8 cellular contexts compared by ENCODE assay signal in the genomic region with DNA sequence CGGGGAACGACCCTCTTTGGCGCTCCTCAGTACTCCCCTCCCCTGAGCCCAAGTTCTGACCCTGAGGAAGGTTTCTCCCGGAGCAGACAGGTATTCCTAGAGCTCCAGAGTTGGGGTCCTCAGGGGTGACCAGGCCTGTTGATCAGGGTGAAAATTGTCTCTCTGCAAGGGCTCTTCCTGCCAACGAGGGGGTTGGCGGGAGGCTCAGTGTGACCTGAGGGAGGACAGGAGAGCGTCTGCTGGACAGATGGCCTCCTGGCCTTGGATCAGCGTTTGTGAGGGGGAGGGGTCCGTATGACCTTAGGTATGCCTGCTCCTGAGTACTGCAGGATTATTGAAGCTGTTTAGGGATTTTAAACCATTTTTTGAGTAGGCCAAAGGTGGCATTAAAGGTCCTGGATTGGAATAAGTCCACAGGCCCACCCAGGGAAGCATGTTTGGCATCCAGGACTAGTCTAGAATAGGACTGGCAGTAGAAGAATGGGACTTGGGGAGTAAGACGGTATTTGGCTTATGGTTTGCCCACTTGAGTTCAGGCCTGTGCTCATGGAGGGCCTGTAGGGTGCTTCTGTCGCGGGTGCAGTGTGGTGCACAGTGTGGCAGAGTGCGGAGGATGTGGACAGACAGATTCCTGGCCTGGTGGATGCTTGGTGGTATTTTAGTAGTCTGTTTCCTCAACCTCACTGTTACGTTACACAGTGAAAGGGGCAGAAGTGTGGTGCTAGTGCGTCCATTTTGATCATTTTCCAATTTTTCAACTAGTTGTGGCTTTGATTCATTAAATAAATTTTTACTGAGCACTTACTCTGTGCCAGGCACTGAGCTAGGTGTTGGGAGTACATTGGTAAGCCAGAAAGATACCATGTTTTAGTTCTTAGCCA. TPM values are rescaled to one million over a fixed set of nuclear protein-coding genes. Genes with fewer than 3 reads are reported as not detected.
DNase-seq lines count a peak whose midpoint lies in the region; ATAC-seq and TF ChIP-seq lines count a peak whose summit lies in the region.

No MANE protein-coding gene starts in this region.

- no peaks in the 10 kb centered on the region for H3K9me3 Mint-ChIP-seq in activated T-helper 17 cell treated with anti-CD3 and anti-CD28 coated beads, Interleukin-2, amount 50 U/mL, for 72 hours

- no peaks in the 10 kb centered on the region for H3K9me3 ChIP-seq in neutrophil

- peaks cover 62 to 63% of the 10 kb centered on the region in 2 experiments for H3K4me1 ChIP-seq in neutrophil (ENCODE audit: control insufficient read depth in 1 of 2, insufficient read depth in 1 of 2, low read depth in 1 of 2, low read length in 1 of 2)

- H3K4me3 Mint-ChIP-seq in activated T-helper 17 cell treated with anti-CD3 and anti-CD28 coated beads, Interleukin-2, amount 50 U/mL, for 72 hours, result peak overlapping the region; percentile 99

- in situ Hi-C loops in Caki2 (cut with HindIII; ENCODE audit: low pct_unique_long_range_greater_than_20kb, low sequenced_read_pairs), result no loop called here

- ATAC-seq in HG02798 (IDR thresholded peaks at IDR 0.05; ENCODE audit: poor library complexity, unreplicated experiment), result peak; percentile 0
- peak; percentile 27 for ATAC-seq in activated T-helper 17 cell treated with anti-CD3 and anti-CD28 coated beads, Interleukin-2, amount 50 U/mL, for 72 hours (replicated peaks)
- no peak for ATAC-seq in HG02763 (IDR thresholded peaks at IDR 0.05; ENCODE audit: unreplicated experiment)
- ATAC-seq in GM18870 (IDR thresholded peaks at IDR 0.05; ENCODE audit: unreplicated experiment), result no peak

- no peaks in the 10 kb centered on the region for H3K27me3 ChIP-seq in neutrophil

- DNase-seq in Caki2 (ENCODE audit: low read depth) (peak; percentile 49), OCI-M1 (lab: John Stamatoyannopoulos, UW) (peak; percentile 61), fibroblast of villous mesenchyme (ENCODE audit: low read depth) (peak; percentile 34)

- peaks cover 44% of the 10 kb centered on the region for H3K4me1 Mint-ChIP-seq in activated T-helper 17 cell treated with anti-CD3 and anti-CD28 coated beads, Interleukin-2, amount 50 U/mL, for 72 hours

- peaks cover 46% of the 10 kb centered on the region for H3K36me3 Mint-ChIP-seq in activated T-helper 17 cell treated with anti-CD3 and anti-CD28 coated beads, Interleukin-2, amount 50 U/mL, for 72 hours (ENCODE audit: low read depth)

- peaks cover 4% of the 10 kb centered on the region for H3K36me3 ChIP-seq in neutrophil

- H3K27ac ChIP-seq in neutrophil, result peak overlapping the region; percentile 100

- no peaks in the 10 kb centered on the region for H3K27me3 Mint-ChIP-seq in activated T-helper 17 cell treated with anti-CD3 and anti-CD28 coated beads, Interleukin-2, amount 50 U/mL, for 72 hours

- H3K27ac Mint-ChIP-seq in activated T-helper 17 cell treated with anti-CD3 and anti-CD28 coated beads, Interleukin-2, amount 50 U/mL, for 72 hours, result peak overlapping the region; percentile 97

- TF ChIP-seq CTCF in fibroblast of villous mesenchyme (IDR thresholded peaks at IDR 0.05; ENCODE audit: insufficient read depth, low read depth, low read length), result peak; percentile 6
- TF ChIP-seq CTCF in neutrophil (IDR thresholded peaks at IDR 0.05), result no peak

- H3K4me3 ChIP-seq in fibroblast of villous mesenchyme (ENCODE audit: low read depth, low read length), result peak overlapping the region; percentile 97
- peak overlapping the region; percentile 81 to 89 for H3K4me3 ChIP-seq in neutrophil (ENCODE audit: low read depth in 1 of 2, low read length in 1 of 2)

RNA-seq across cellular contexts. Expression of a gene that starts 1.0 kb away (rescaled TPM):
- 5.8 and 7.2 TPM in 2 replicates for total RNA-seq in Caki2 (2014; rRNA removed; shearing (Covaris generic); ENCODE audit: low replicate concordance)
- total RNA-seq in activated T-helper 17 cell treated with anti-CD3 and anti-CD28 coated beads, Interleukin-2, amount 50 U/mL, for 72 hours, result 10 to 100 TPM; 23.8 to 36.8 TPM
- 9.7 and 11.2 TPM in 2 replicates for total RNA-seq in fibroblast of villous mesenchyme

RNA-seq across cellular contexts. Expression of a gene that starts 33.4 kb away (rescaled TPM):
- 235 and 243 TPM in 2 replicates for total RNA-seq in Caki2 (2014; rRNA removed; shearing (Covaris generic); ENCODE audit: low replicate concordance)
- total RNA-seq in activated T-helper 17 cell treated with anti-CD3 and anti-CD28 coated beads, Interleukin-2, amount 50 U/mL, for 72 hours, result 100 to 1,000 TPM; 111 to 116 TPM
- 170 and 225 TPM in 2 replicates for total RNA-seq in fibroblast of villous mesenchyme

Comparison
In these comparisons a context has a peak if more than half of its experiments do, and no peak if none do; other contexts are left out.
1. ATAC-seq: peak in HG02798 (single experiment) and activated T-helper 17 cell treated with anti-CD3 and anti-CD28 coated beads, Interleukin-2, amount 50 U/mL, for 72 hours (single experiment); none in HG02763 (single experiment) and GM18870 (single experiment).
2. Peak in every context shown above with its lines, with median percentiles within 50 percentile points of each other: DNase-seq.